Comparison of ENCODE assay signal across 22 cellular contexts in the genomic region with DNA sequence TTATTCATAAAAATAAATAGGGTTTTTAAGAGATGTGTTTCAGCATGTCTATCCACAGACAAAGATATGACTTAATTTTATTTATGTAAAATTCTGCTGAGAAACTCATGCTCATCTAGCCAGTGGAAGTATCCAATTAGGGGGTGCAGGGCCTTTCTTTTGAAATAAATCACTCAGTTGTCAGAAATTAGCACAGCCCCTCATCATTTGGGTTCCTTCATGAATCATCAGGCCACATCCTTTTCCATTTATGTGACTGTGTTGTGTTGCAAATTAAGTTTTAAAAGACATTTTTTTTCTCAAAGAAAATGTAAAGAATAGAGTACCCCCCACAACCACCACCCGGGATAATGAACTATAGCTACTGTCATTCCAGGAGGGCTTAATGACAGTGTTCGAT.
DNase-seq lines count a peak whose midpoint lies in the region; ATAC-seq and TF ChIP-seq lines count a peak whose summit lies in the region.
"Had no signal": no experiment of that assay in that cellular context is flagged by ENCODE, and none has a peak within 500 bp of the region (broad histone marks: within the 10 kb centered on the region; RNA-seq: fewer than 3 reads in every experiment).

No MANE protein-coding gene starts in this region.

- no peaks in the 10 kb centered on the region for H3F3A ChIP-seq in Loucy (ENCODE audit: low read depth)

- peaks cover 17% of the 10 kb centered on the region for H3K27me3 Mint-ChIP-seq in activated CD8-positive, alpha-beta T cell treated with anti-CD3 and anti-CD28 coated beads for 36 hours
- H3K27me3 Mint-ChIP-seq in activated CD8-positive, alpha-beta T cell treated with anti-CD3 and anti-CD28 coated beads, Interleukin-2, amount 10 ng/mL, durations not matched to agents 7 days and 5 days (ENCODE audit: low read depth), result peaks cover 35% of the 10 kb centered on the region

- intact Hi-C loops in activated CD8-positive, alpha-beta T cell treated with anti-CD3 and anti-CD28 coated beads for 36 hours (cut with micrococcal nuclease), result no loop called here
- intact Hi-C loops in mucosa of descending colon (cut with DNase I, micrococcal nuclease) (no loop called here), gastrocnemius medialis (cut with DNase I; ENCODE audit: low total_unique reads) (no loop called here)

- H3K9me3 Mint-ChIP-seq in activated CD8-positive, alpha-beta T cell treated with anti-CD3 and anti-CD28 coated beads for 36 hours, result no peaks in the 10 kb centered on the region
- H3K9me3 Mint-ChIP-seq in activated CD8-positive, alpha-beta T cell treated with anti-CD3 and anti-CD28 coated beads, Interleukin-2, amount 10 ng/mL, durations not matched to agents 7 days and 5 days (ENCODE audit: insufficient read depth), result no peaks in the 10 kb centered on the region
- H3K9me3 Mint-ChIP-seq: CD4-positive, alpha-beta memory T cell had no signal

- H3K9ac ChIP-seq in BLaER1 (no peak overlapping the region), Loucy (ENCODE audit: low read depth, low read length, poor library complexity, severe bottlenecking) (peak overlapping the region; percentile 56)
- H3K9ac ChIP-seq: SK-N-SH had no signal

- TF ChIP-seq CTCF in activated CD8-positive, alpha-beta T cell treated with anti-CD3 and anti-CD28 coated beads for 36 hours (IDR thresholded peaks at IDR 0.05), result no peak
- TF ChIP-seq CTCF in Loucy (conservative IDR thresholded peaks at IDR 0.05; ENCODE audit: low read length) (no peak), mucosa of descending colon (IDR thresholded peaks at IDR 0.05) (no peak), gastrocnemius medialis (IDR thresholded peaks at IDR 0.05 in 4 of 5, conservative IDR thresholded peaks at IDR 0.05 in 1 of 5) (no peak)

- H3K4me3 Mint-ChIP-seq in activated CD8-positive, alpha-beta T cell treated with anti-CD3 and anti-CD28 coated beads for 36 hours, result no peak overlapping the region
- no peak overlapping the region for H3K4me3 Mint-ChIP-seq in activated CD8-positive, alpha-beta T cell treated with anti-CD3 and anti-CD28 coated beads, Interleukin-2, amount 10 ng/mL, durations not matched to agents 7 days and 5 days
- H3K4me3 Mint-ChIP-seq: CD4-positive, alpha-beta memory T cell had no signal

- H3K36me3 ChIP-seq in BLaER1, result no peaks in the 10 kb centered on the region
- H3K36me3 ChIP-seq in Loucy (ENCODE audit: insufficient read depth, low read length), result no peaks in the 10 kb centered on the region
- no peaks in the 10 kb centered on the region for H3K36me3 ChIP-seq in mucosa of descending colon (ENCODE audit: low read depth)
- H3K36me3 ChIP-seq in gastrocnemius medialis, result no peaks in the 10 kb centered on the region

- POLR2A ChIA-PET in activated CD8-positive, alpha-beta T cell treated with anti-CD3 and anti-CD28 coated beads for 36 hours (lab: Charles Lee), result no interaction called here
- POLR2A ChIA-PET in activated CD8-positive, alpha-beta T cell treated with anti-CD3 and anti-CD28 coated beads, Interleukin-2, amount 10 ng/mL, durations not matched to agents 7 days and 5 days (lab: Charles Lee), result no interaction called here

- H3K9me3 ChIP-seq in BLaER1 (no peaks in the 10 kb centered on the region; the same call in 1 of the 2 replicates), Loucy (ENCODE audit: insufficient read depth, low read depth, low read length) (no peaks in the 10 kb centered on the region), mucosa of descending colon (no peaks in the 10 kb centered on the region), gastrocnemius medialis (no peaks in the 10 kb centered on the region)
- H3K9me3 ChIP-seq: SK-N-SH had no signal

- no peak for TF ChIP-seq POLR2A in gastrocnemius medialis (IDR thresholded peaks at IDR 0.05)

- in situ Hi-C loops in gastrocnemius medialis (cut with MboI; ENCODE audit: low sequenced_read_pairs in 4 of 4), result no loop called here

- no peaks in the 10 kb centered on the region for H3K79me2 ChIP-seq in Loucy (ENCODE audit: insufficient read depth, low read length)

- no peak overlapping the region for H3K4me3 ChIP-seq in BLaER1
- peak overlapping the region; percentile 60 for H3K4me3 ChIP-seq in Loucy (ENCODE audit: low read length, poor library complexity, severe bottlenecking)
- no peak overlapping the region for H3K4me3 ChIP-seq in mucosa of descending colon
- H3K4me3 ChIP-seq in gastrocnemius medialis, result no peak overlapping the region
- H3K4me3 ChIP-seq: K562 had no signal

- H3K9me2 ChIP-seq in Loucy (replicated peaks; ENCODE audit: low read depth, low read length), result no peaks in the 10 kb centered on the region
- H3K9me2 ChIP-seq: SK-N-SH had no signal

- 0 out of 2 replicates have a peak overlapping the region, but pooled peaks have one; percentile 57 for H3K4me2 ChIP-seq in BLaER1
- peak overlapping the region; percentile 81 for H3K4me2 ChIP-seq in Loucy (ENCODE audit: low read depth, low read length, poor library complexity, severe bottlenecking)
- H3K4me2 ChIP-seq: SK-N-SH had no signal

- peak; percentile 62 for ATAC-seq in activated CD8-positive, alpha-beta T cell treated with anti-CD3 and anti-CD28 coated beads for 36 hours
- no peak for ATAC-seq in activated CD8-positive, alpha-beta T cell treated with anti-CD3 and anti-CD28 coated beads, Interleukin-2, amount 10 ng/mL, durations not matched to agents 7 days and 5 days
- ATAC-seq in mucosa of descending colon (no peak), GM18861 (IDR thresholded peaks at IDR 0.05; ENCODE audit: unreplicated experiment) (no peak), gastrocnemius medialis (no peak)
- ATAC-seq: K562, PC-3 had no signal

- H3K27ac ChIP-seq in BLaER1 (no peak overlapping the region), gastrocnemius medialis (no peak overlapping the region)

- CTCF ChIA-PET in activated CD8-positive, alpha-beta T cell treated with anti-CD3 and anti-CD28 coated beads for 36 hours (lab: Charles Lee), result no interaction called here
- CTCF ChIA-PET in activated CD8-positive, alpha-beta T cell treated with anti-CD3 and anti-CD28 coated beads, Interleukin-2, amount 10 ng/mL, durations not matched to agents 7 days and 5 days (lab: Charles Lee), result no interaction called here

- peak overlapping the region; percentile 75; the same call in 1 of the 2 replicates for H2AFZ ChIP-seq in Loucy (ENCODE audit: low read length)

- H3K27ac Mint-ChIP-seq in activated CD8-positive, alpha-beta T cell treated with anti-CD3 and anti-CD28 coated beads for 36 hours, result no peak overlapping the region
- no peak overlapping the region for H3K27ac Mint-ChIP-seq in activated CD8-positive, alpha-beta T cell treated with anti-CD3 and anti-CD28 coated beads, Interleukin-2, amount 10 ng/mL, durations not matched to agents 7 days and 5 days
- H3K27ac Mint-ChIP-seq: CD4-positive, alpha-beta memory T cell had no signal

- H3K27me3 ChIP-seq in BLaER1, result no peaks in the 10 kb centered on the region
- no peaks in the 10 kb centered on the region for H3K27me3 ChIP-seq in Loucy (ENCODE audit: insufficient read depth, low read length, poor library complexity, severe bottlenecking)
- H3K27me3 ChIP-seq in gastrocnemius medialis, result no peaks in the 10 kb centered on the region

- H4K20me1 ChIP-seq in BLaER1 (no peaks in the 10 kb centered on the region), Loucy (ENCODE audit: insufficient read depth, low read length, poor library complexity, severe bottlenecking) (no peaks in the 10 kb centered on the region)

- peaks cover 15% of the 10 kb centered on the region for H3K4me1 Mint-ChIP-seq in activated CD8-positive, alpha-beta T cell treated with anti-CD3 and anti-CD28 coated beads for 36 hours (ENCODE audit: low read depth)
- H3K4me1 Mint-ChIP-seq in activated CD8-positive, alpha-beta T cell treated with anti-CD3 and anti-CD28 coated beads, Interleukin-2, amount 10 ng/mL, durations not matched to agents 7 days and 5 days (ENCODE audit: low read depth), result peaks cover 25% of the 10 kb centered on the region
- H3K4me1 Mint-ChIP-seq: CD4-positive, alpha-beta memory T cell had no signal

- H3K4me1 ChIP-seq in BLaER1 (peaks cover 20% of the 10 kb centered on the region), Loucy (ENCODE audit: insufficient read depth, low read length, poor library complexity, severe bottlenecking) (peaks cover 20% of the 10 kb centered on the region), mucosa of descending colon (ENCODE audit: low read depth) (no peaks in the 10 kb centered on the region), gastrocnemius medialis (no peaks in the 10 kb centered on the region)

- DNase-seq in activated CD8-positive, alpha-beta T cell treated with anti-CD3 and anti-CD28 coated beads for 36 hours, result peak; percentile 7
- no peak for DNase-seq in activated CD8-positive, alpha-beta T cell treated with anti-CD3 and anti-CD28 coated beads, Interleukin-2, amount 10 ng/mL, durations not matched to agents 7 days and 5 days
- peak; percentile 45 for DNase-seq in NOMO-1 treated with DMSO at 0.1 percent for 48 hours (lab: John Stamatoyannopoulos, UW; ENCODE audit: unreplicated experiment)
- DNase-seq in mucosa of descending colon, result no peak
- DNase-seq in gastrocnemius medialis, result no peak
- DNase-seq: C1 segment of cervical spinal cord; CD4-positive, alpha-beta memory T cell; COR-L47; DMS53; NCI-H1092 treated with DMSO at 0.1 percent for 48 hours; NCI-H1436; NCI-H187; NCI-H2081 treated with DMSO at 0.1 percent for 48 hours; NCI-H2171; NCI-H510A; NCI-H69; SK-N-SH had no signal

- H3K36me3 Mint-ChIP-seq in activated CD8-positive, alpha-beta T cell treated with anti-CD3 and anti-CD28 coated beads for 36 hours (ENCODE audit: low read depth), result no peaks in the 10 kb centered on the region
- H3K36me3 Mint-ChIP-seq in activated CD8-positive, alpha-beta T cell treated with anti-CD3 and anti-CD28 coated beads, Interleukin-2, amount 10 ng/mL, durations not matched to agents 7 days and 5 days (ENCODE audit: low read depth), result no peaks in the 10 kb centered on the region
- H3K36me3 Mint-ChIP-seq: CD4-positive, alpha-beta memory T cell had no signal

Comparison
In these comparisons a context has a peak if more than half of its experiments do, and no peak if none do; other contexts are left out.
1. DNase-seq: peak in activated CD8-positive, alpha-beta T cell treated with anti-CD3 and anti-CD28 coated beads for 36 hours (single experiment) and NOMO-1 treated with DMSO at 0.1 percent for 48 hours (single experiment); none in activated CD8-positive, alpha-beta T cell treated with anti-CD3 and anti-CD28 coated beads, Interleukin-2, amount 10 ng/mL, durations not matched to agents 7 days and 5 days (single experiment), mucosa of descending colon (0 of 3) and gastrocnemius medialis (0 of 2).